In the genomic region with DNA sequence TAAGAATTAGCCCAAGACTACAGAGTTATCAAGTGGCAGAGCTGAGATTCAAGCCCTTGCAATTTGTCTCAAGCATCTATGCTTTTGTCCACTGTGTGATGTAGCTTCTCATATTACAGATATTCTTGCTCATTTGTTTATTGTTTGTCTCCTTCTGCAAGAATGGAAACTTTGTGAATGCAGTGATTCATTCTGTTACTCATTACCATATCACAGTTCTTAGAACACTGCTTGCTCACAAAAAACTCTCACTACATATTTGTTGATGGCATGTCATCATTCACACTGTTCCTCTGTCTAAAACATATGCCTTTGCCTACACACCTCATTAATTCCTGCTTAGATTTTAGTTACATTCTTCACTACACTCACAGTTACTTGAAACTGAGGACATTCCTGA, we compare ENCODE assay signal across 9 cellular contexts.
DNase-seq lines count a peak whose midpoint lies in the region; ATAC-seq and TF ChIP-seq lines count a peak whose summit lies in the region.
"Had no signal": no experiment of that assay in that cellular context is flagged by ENCODE, and none has a peak within 500 bp of the region (broad histone marks: within the 10 kb centered on the region; RNA-seq: fewer than 3 reads in every experiment).

No MANE protein-coding gene starts in this region.

- H3K4me3 ChIP-seq in lung, result no peak overlapping the region

- no peak overlapping the region for H3K27ac Mint-ChIP-seq in endothelial cell (ENCODE audit: unreplicated experiment)

- H3K36me3 Mint-ChIP-seq in endothelial cell (ENCODE audit: low read depth, unreplicated experiment), result no peaks in the 10 kb centered on the region

- peak; percentile 84 for ATAC-seq in HG02678 (IDR thresholded peaks at IDR 0.05; ENCODE audit: unreplicated experiment)
- ATAC-seq in lung (ENCODE audit: insufficient read depth, low FRiP score), result peak; percentile 58

- H3K4me1 Mint-ChIP-seq in endothelial cell (ENCODE audit: unreplicated experiment), result no peaks in the 10 kb centered on the region

- TF ChIP-seq CTCF in GM13977 (IDR thresholded peaks at IDR 0.05; ENCODE audit: extremely low read depth, insufficient read depth, missing control alignments) (no peak), lung (IDR thresholded peaks at IDR 0.05; ENCODE audit: control extremely low read depth, extremely low read depth) (no peak), endothelial cell (IDR thresholded peaks at IDR 0.05; ENCODE audit: unreplicated experiment) (no peak)

- H3K9me3 Mint-ChIP-seq in endothelial cell (ENCODE audit: unreplicated experiment), result no peaks in the 10 kb centered on the region

- no peaks in the 10 kb centered on the region for H3K36me3 ChIP-seq in lung (ENCODE audit: control insufficient read depth in 2 of 2, insufficient read depth in 2 of 2, low read length in 2 of 2)

- no peak overlapping the region for H3K27ac ChIP-seq in lung (ENCODE audit: low read depth in 1 of 2, low read length in 1 of 2)
- H3K27ac ChIP-seq: parathyroid adenoma had no signal

- in situ Hi-C loops in GM13977 (cut with MboI; ENCODE audit: low pct_unique_long_range_greater_than_20kb, low sequenced_read_pairs, unreplicated experiment), result no loop called here

- H3K27me3 ChIP-seq in lung (ENCODE audit: control insufficient read depth, insufficient read depth), result no peaks in the 10 kb centered on the region

- peak; percentile 19 for DNase-seq in GM13977 (ENCODE audit: low spot score)
- DNase-seq in RKO (ENCODE audit: low spot score), result peak; percentile 96
- no peak for DNase-seq in lung (ENCODE audit: low spot score)
- no peak for DNase-seq in DMS79 (lab: John Stamatoyannopoulos, UW)
- no peak for DNase-seq in endothelial cell (ENCODE audit: low spot score)
- no peak for DNase-seq in NCI-H2196 (lab: John Stamatoyannopoulos, UW; ENCODE audit: unreplicated experiment)
- no peak for DNase-seq in DMS 273 treated with DMSO at 0.1 percent for 48 hours (lab: John Stamatoyannopoulos, UW)

- no peaks in the 10 kb centered on the region for H3K4me1 ChIP-seq in lung (ENCODE audit: control insufficient read depth in 2 of 2, insufficient read depth in 2 of 2, low read length in 2 of 2)
- H3K4me1 ChIP-seq: parathyroid adenoma had no signal

- H3K9me3 ChIP-seq in lung (ENCODE audit: control insufficient read depth in 2 of 2, insufficient read depth in 1 of 2, low read length in 1 of 2), result no peaks in the 10 kb centered on the region

- no peaks in the 10 kb centered on the region for H3K27me3 Mint-ChIP-seq in endothelial cell (ENCODE audit: unreplicated experiment)

- H3K4me3 Mint-ChIP-seq in endothelial cell (ENCODE audit: unreplicated experiment), result no peak overlapping the region

Comparison
In these comparisons a context has a peak if more than half of its experiments do, and no peak if none do; other contexts are left out.
1. DNase-seq: peak in GM13977 (single experiment) and RKO (single experiment); none in lung (single experiment), DMS79 (single experiment), endothelial cell (single experiment), NCI-H2196 (single experiment) and DMS 273 treated with DMSO at 0.1 percent for 48 hours (single experiment).